ENCODE assay signal across 22 cellular contexts in genomic region chr1:172386046-172386445, GRCh38. TPM values are rescaled to one million over a fixed set of nuclear protein-coding genes. Genes with fewer than 3 reads are reported as not detected.
"Had no signal": no experiment of that assay in that cellular context is flagged by ENCODE, and none has a peak within 500 bp of the region (broad histone marks: within the 10 kb centered on the region; RNA-seq: fewer than 3 reads in every experiment).

No MANE protein-coding gene starts in this region.

- H3K36me3 ChIP-seq: MG63, SJCRH30 had no signal

- H3K4me3 ChIP-seq: MG63, SJCRH30 had no signal

- H3K9me3 ChIP-seq: MG63, SJCRH30 had no signal

- DNase-seq: Karpas-422, KG1, MG63, NCI-H1092, NCI-H1105 treated with DMSO at 0.1 percent for 48 hours, NCI-H1417 treated with DMSO at 0.1 percent for 48 hours, NCI-H146, NCI-H1694 treated with DMSO at 0.1 percent for 48 hours, NCI-H2029, NCI-H2081 treated with DMSO at 0.1 percent for 48 hours, NCI-H2171, NCI-H226, NCI-H446, NCI-H510A, NCI-H524 treated with DMSO at 0.1 percent for 48 hours, NCI-H69, NCI-H774, SHP77, SJCRH30 had no signal

- H3K27me3 ChIP-seq: MG63, SJCRH30 had no signal

- H3K27ac ChIP-seq: RWPE1, SJCRH30 had no signal

- ATAC-seq: SK-N-SH treated with all-trans-retinoic acid at 6 μM for 48 hours had no signal

RNA-seq across cellular contexts. Expression of gene C1orf105, which starts 34.4 kb away (rescaled TPM):
- total RNA-seq: HT-29 had no signal
